ENCODE assay signal across 28 cellular contexts in the genomic region with DNA sequence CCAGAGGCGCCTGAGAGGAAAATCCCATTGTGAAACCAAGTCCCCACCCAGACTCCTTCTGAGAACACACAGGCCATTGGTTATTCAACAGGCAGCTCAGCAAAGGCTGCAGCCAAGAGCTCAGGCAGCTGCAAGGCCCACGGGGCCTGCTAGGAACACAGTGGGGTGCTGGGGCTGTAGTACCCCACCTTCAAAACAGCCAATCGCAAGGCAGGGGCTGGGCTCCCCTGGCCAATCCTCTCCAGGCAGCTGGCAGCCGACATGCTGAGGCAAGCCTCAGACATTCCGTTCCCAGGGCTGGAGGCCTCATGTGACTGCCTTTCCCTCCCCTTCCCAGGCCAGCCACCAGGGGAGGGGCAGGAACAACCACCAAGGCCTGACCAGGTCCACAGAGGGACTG. TPM values are rescaled to one million over a fixed set of nuclear protein-coding genes. Genes with fewer than 3 reads are reported as not detected.
DNase-seq lines count a peak whose midpoint lies in the region; ATAC-seq, FAIRE-seq and TF ChIP-seq lines count a peak whose summit lies in the region.
"Had no signal": no experiment of that assay in that cellular context is flagged by ENCODE, and none has a peak within 500 bp of the region (broad histone marks: within the 10 kb centered on the region; RNA-seq: fewer than 3 reads in every experiment).

No MANE protein-coding gene starts in this region.

- no peaks in the 10 kb centered on the region for H3F3A ChIP-seq in SK-N-SH (replicated peaks; ENCODE audit: insufficient read depth)

- peak; percentile 82 for ATAC-seq in SK-N-SH treated with all-trans-retinoic acid at 6 μM for 48 hours
- ATAC-seq in activated T-helper 17 cell treated with anti-CD3 and anti-CD28 coated beads, Interleukin-2, amount 50 U/mL, for 72 hours (replicated peaks): no peak
- no peak for ATAC-seq in GM21526 (IDR thresholded peaks at IDR 0.05; ENCODE audit: low FRiP score, unreplicated experiment)
- ATAC-seq: GM12878; Panc1; stimulated activated naive CD8-positive, alpha-beta T cell treated with anti-CD3 and anti-CD28 coated beads, Interleukin-15, amount 100 ng/mL, for 72 hours; T-helper 17 cell had no signal

- no peak overlapping the region for H3K4me3 Mint-ChIP-seq in activated T-helper 17 cell treated with anti-CD3 and anti-CD28 coated beads, Interleukin-2, amount 50 U/mL, for 72 hours
- H3K4me3 Mint-ChIP-seq: immature natural killer cell; stimulated activated naive CD8-positive, alpha-beta T cell treated with anti-CD3 and anti-CD28 coated beads, Interleukin-15, amount 100 ng/mL, for 72 hours; T-helper 17 cell had no signal

- intact Hi-C loops in lower leg skin (cut with DNase I; ENCODE audit: low total_unique reads): no loop called here
- intact Hi-C loops in thyroid gland (cut with DNase I): no loop called here
- intact Hi-C loops in colonic mucosa (cut with DNase I): no loop called here

- no peak for TF ChIP-seq RAD21 in SK-N-SH (IDR thresholded peaks at IDR 0.05; ENCODE audit: low read length)

- no peaks in the 10 kb centered on the region for H3K27me3 Mint-ChIP-seq in activated T-helper 17 cell treated with anti-CD3 and anti-CD28 coated beads, Interleukin-2, amount 50 U/mL, for 72 hours
- H3K27me3 Mint-ChIP-seq: stimulated activated naive CD8-positive, alpha-beta T cell treated with anti-CD3 and anti-CD28 coated beads, Interleukin-15, amount 100 ng/mL, for 72 hours; T-helper 17 cell had no signal

- TF ChIP-seq CTCF in SK-N-SH (IDR thresholded peaks at IDR 0.05): no peak
- no peak for TF ChIP-seq CTCF in lower leg skin (IDR thresholded peaks at IDR 0.05)
- TF ChIP-seq CTCF in thyroid gland (IDR thresholded peaks at IDR 0.05): no peak
- no peak for TF ChIP-seq CTCF in colonic mucosa (IDR thresholded peaks at IDR 0.05)

- TF ChIP-seq POLR2A in lower leg skin (IDR thresholded peaks at IDR 0.05): no peak
- TF ChIP-seq POLR2A in thyroid gland (IDR thresholded peaks at IDR 0.05): no peak

- H3K4me3 ChIP-seq in SK-N-SH (ENCODE audit: low read depth in 2 of 2, low read length in 1 of 2): no peak overlapping the region
- H3K4me3 ChIP-seq in lower leg skin (ENCODE audit: low read depth, poor library complexity, severe bottlenecking): no peak overlapping the region
- no peak overlapping the region for H3K4me3 ChIP-seq in thyroid gland (replicated peaks in 1 of 3)
- H3K4me3 ChIP-seq in colonic mucosa: no peak overlapping the region
- H3K4me3 ChIP-seq: GM12878, hepatocyte had no signal

- H3K9me2 ChIP-seq in SK-N-SH: no peaks in the 10 kb centered on the region

- FAIRE-seq in frontal cortex (lab: Jason Lieb, UNC): peak; percentile 59
- FAIRE-seq: GM12878 had no signal

- H3K36me3 Mint-ChIP-seq in activated T-helper 17 cell treated with anti-CD3 and anti-CD28 coated beads, Interleukin-2, amount 50 U/mL, for 72 hours (ENCODE audit: low read depth): no peaks in the 10 kb centered on the region
- H3K36me3 Mint-ChIP-seq: immature natural killer cell had no signal

- H3K36me3 ChIP-seq in SK-N-SH (replicated peaks in 1 of 2; ENCODE audit: control insufficient read depth in 1 of 2, insufficient read depth in 2 of 2, low read length in 1 of 2) (no peaks in the 10 kb centered on the region), thyroid gland (no peaks in the 10 kb centered on the region), colonic mucosa (no peaks in the 10 kb centered on the region)

- WGBS in SK-N-SH (ENCODE audit: low lambda C conversion rate): no CpG with 5 or more reads among the region's 5 CpGs
- no CpG with 5 or more reads among the region's 5 CpGs for WGBS in lower leg skin, 2 donors
- WGBS in thyroid gland, 2 donors: no CpG with 5 or more reads among the region's 5 CpGs

- no peak for DNase-seq in SK-N-SH
- DNase-seq in frontal cortex (ENCODE audit: low spot score in 2 of 2): no peak
- DNase-seq in lower leg skin (ENCODE audit: low spot score in 2 of 2): peak; percentile 47 to 79
- peak; percentile 26 to 64 for DNase-seq in thyroid gland
- no peak for DNase-seq in colonic mucosa
- DNase-seq: activated CD4-positive, alpha-beta T cell treated with anti-CD3 and anti-CD28 coated beads, Interleukin-2, amount 50 U/mL, for 48 hours; activated gamma-delta T cell; COR-L47; dermis blood vessel endothelial cell; DMS79; immature natural killer cell; mammary epithelial cell; NCI-H1105; NCI-H2081 treated with DMSO at 0.1 percent for 48 hours; NCI-H446 treated with DMSO at 0.1 percent for 48 hours; NK-92 treated with Interleukin-12 subunit alpha and Interleukin-12 subunit beta, amount 100 ng/mL, for 24 hours; stimulated activated CD4-positive, alpha-beta T cell treated with anti-CD3 and anti-CD28 coated beads, Interleukin-12 subunit alpha, Interleukin-12 subunit beta, amount 100 ng/mL, for 4 hours; stimulated activated naive CD8-positive, alpha-beta T cell treated with anti-CD3 and anti-CD28 coated beads, Interleukin-15, amount 100 ng/mL, for 72 hours; T-helper 17 cell; trophoblast cell had no signal

- TF ChIP-seq EP300 in SK-N-SH (IDR thresholded peaks at IDR 0.05; ENCODE audit: borderline replicate concordance in 1 of 2, low read depth in 1 of 2, low read length in 1 of 2): no peak

- POLR2A ChIA-PET in SK-N-SH (lab: Yijun Ruan, JAX): no interaction called here

- H3K27me3 ChIP-seq in SK-N-SH (ENCODE audit: insufficient read depth): no peaks in the 10 kb centered on the region
- no peaks in the 10 kb centered on the region for H3K27me3 ChIP-seq in thyroid gland
- no peaks in the 10 kb centered on the region for H3K27me3 ChIP-seq in colonic mucosa
- H3K27me3 ChIP-seq: hepatocyte had no signal

- H3K9ac ChIP-seq in SK-N-SH (no peak overlapping the region), colonic mucosa (ENCODE audit: low read depth in 2 of 2, low read length in 2 of 2) (no peak overlapping the region)

- no peak overlapping the region for H3K27ac Mint-ChIP-seq in activated T-helper 17 cell treated with anti-CD3 and anti-CD28 coated beads, Interleukin-2, amount 50 U/mL, for 72 hours
- H3K27ac Mint-ChIP-seq: immature natural killer cell; stimulated activated naive CD8-positive, alpha-beta T cell treated with anti-CD3 and anti-CD28 coated beads, Interleukin-15, amount 100 ng/mL, for 72 hours; T-helper 17 cell had no signal

- no peaks in the 10 kb centered on the region for H3K4me1 ChIP-seq in SK-N-SH (ENCODE audit: control insufficient read depth in 1 of 2, insufficient read depth in 2 of 2, low read depth in 1 of 2, low read length in 1 of 2)
- no peaks in the 10 kb centered on the region for H3K4me1 ChIP-seq in thyroid gland
- no peaks in the 10 kb centered on the region for H3K4me1 ChIP-seq in colonic mucosa

- H3K9me3 ChIP-seq in SK-N-SH: no peaks in the 10 kb centered on the region
- H3K9me3 ChIP-seq in thyroid gland: no peaks in the 10 kb centered on the region
- H3K9me3 ChIP-seq in colonic mucosa: no peaks in the 10 kb centered on the region

- no peak overlapping the region for H2AFZ ChIP-seq in SK-N-SH (ENCODE audit: low read depth)
- H2AFZ ChIP-seq: hepatocyte had no signal

- H4K20me1 ChIP-seq in SK-N-SH (ENCODE audit: insufficient read depth): no peaks in the 10 kb centered on the region

- no peaks in the 10 kb centered on the region for H3K4me1 Mint-ChIP-seq in activated T-helper 17 cell treated with anti-CD3 and anti-CD28 coated beads, Interleukin-2, amount 50 U/mL, for 72 hours
- H3K4me1 Mint-ChIP-seq: immature natural killer cell; stimulated activated naive CD8-positive, alpha-beta T cell treated with anti-CD3 and anti-CD28 coated beads, Interleukin-15, amount 100 ng/mL, for 72 hours; T-helper 17 cell had no signal

- no peak overlapping the region for H3K4me2 ChIP-seq in SK-N-SH
- H3K4me2 ChIP-seq: hepatocyte had no signal

- CTCF ChIA-PET in SK-N-SH (lab: Yijun Ruan, JAX): interaction anchor here (1.6 kb wide), 1 partner anchor 21 kb away, joined by 3 read pairs; no protein-coding TSS in a partner anchor

- no peaks in the 10 kb centered on the region for H3K9me3 Mint-ChIP-seq in activated T-helper 17 cell treated with anti-CD3 and anti-CD28 coated beads, Interleukin-2, amount 50 U/mL, for 72 hours
- H3K9me3 Mint-ChIP-seq: immature natural killer cell; stimulated activated naive CD8-positive, alpha-beta T cell treated with anti-CD3 and anti-CD28 coated beads, Interleukin-15, amount 100 ng/mL, for 72 hours had no signal

- H3K27ac ChIP-seq in SK-N-SH (ENCODE audit: low read depth in 2 of 2, low read length in 1 of 2) (no peak overlapping the region), thyroid gland (no peak overlapping the region), colonic mucosa (no peak overlapping the region)
- H3K27ac ChIP-seq: 22Rv1, hepatocyte, VCaP had no signal

- no peaks in the 10 kb centered on the region for H3K79me2 ChIP-seq in SK-N-SH (ENCODE audit: insufficient read depth)
- H3K79me2 ChIP-seq: hepatocyte had no signal

TF ChIP-seq in SK-N-SH treated with all-trans-retinoic acid at 6 μM for 48 hours, 23 proteins besides CTCF, POLR2A, EP300 and RAD21 (continues in another document):
- TF ChIP-seq TOX (CRISPR knock-in tag; IDR thresholded peaks at IDR 0.05; ENCODE audit: borderline replicate concordance): no peak
- no peak for TF ChIP-seq ZNF565 (CRISPR knock-in tag; conservative IDR thresholded peaks at IDR 0.05; ENCODE audit: low read depth)
- no peak for TF ChIP-seq PPARA (CRISPR knock-in tag; IDR thresholded peaks at IDR 0.05; ENCODE audit: borderline replicate concordance)
- TF ChIP-seq GLIS3 (CRISPR knock-in tag; IDR thresholded peaks at IDR 0.05): no peak

TF ChIP-seq in SK-N-SH, 30 proteins besides CTCF, POLR2A, EP300 and RAD21:
- no peak for TF ChIP-seq ELF1 (IDR thresholded peaks at IDR 0.05)

RNA-seq across cellular contexts. Expression of a gene that starts 6.6 kb away (rescaled TPM):
- polyA plus RNA-seq in SK-N-SH (2012; rRNA removed): 0.03 and 0.23 TPM in 2 replicates
- polyA plus RNA-seq in SK-N-SH (2012; cell fraction: cytosol; rRNA removed): 0.08 TPM in 1 of 2 replicates, not detected in the other
- polyA plus RNA-seq in SK-N-SH (2012; cell fraction: nucleus; rRNA removed): 0.67 and 1.2 TPM in 2 replicates
- total RNA-seq in frontal cortex (0.82 TPM), lower leg skin (100 to 1,000 TPM in 1 of 4 donors, 10 to 100 TPM in 3; 22.6 to 109 (median 37.2) TPM), thyroid gland (10 to 100 TPM in 1 of 4 donors, 1 to 10 TPM in 3; 1.6 to 10.2 (median 5.2) TPM), colonic mucosa (10 to 100 TPM; 11.1 to 11.6 TPM)
- total RNA-seq in activated T-helper 17 cell treated with anti-CD3 and anti-CD28 coated beads, Interleukin-2, amount 50 U/mL, for 72 hours: 1 to 10 TPM in 1 of 2 donors, not detected in 1; 1.1 TPM
- total RNA-seq: T-helper 17 cell had no signal
- polyA plus RNA-seq: immature natural killer cell had no signal

RNA-seq across cellular contexts. Expression of a gene that starts 23.3 kb away (rescaled TPM):
- 1.2 TPM in 2 replicates for polyA plus RNA-seq in SK-N-SH (2012; rRNA removed)
- 0.22 and 0.24 TPM in 2 replicates for polyA plus RNA-seq in SK-N-SH (2012; cell fraction: cytosol; rRNA removed)
- polyA plus RNA-seq in SK-N-SH (2012; cell fraction: nucleus; rRNA removed): 2.1 and 2.2 TPM in 2 replicates
- total RNA-seq in frontal cortex (10.2 TPM), lower leg skin (1 to 10 TPM; 2.4 to 7.4 (median 5.5) TPM), thyroid gland (10 to 100 TPM in 1 of 4 donors, 1 to 10 TPM in 3; 5.4 to 33.3 (median 7.9) TPM), colonic mucosa (under 1 TPM; 0.57 to 0.77 TPM)
- total RNA-seq in activated T-helper 17 cell treated with anti-CD3 and anti-CD28 coated beads, Interleukin-2, amount 50 U/mL, for 72 hours: under 1 TPM; 0.32 to 0.61 TPM

Comparison
In these comparisons a context has a peak if more than half of its experiments do, and no peak if none do; other contexts are left out.
1. DNase-seq: peak in lower leg skin (2 of 2) and thyroid gland (2 of 2); none in SK-N-SH (single experiment), frontal cortex (0 of 2) and colonic mucosa (single experiment).